ENCODE assay signal across 10 cellular contexts in the genomic region with DNA sequence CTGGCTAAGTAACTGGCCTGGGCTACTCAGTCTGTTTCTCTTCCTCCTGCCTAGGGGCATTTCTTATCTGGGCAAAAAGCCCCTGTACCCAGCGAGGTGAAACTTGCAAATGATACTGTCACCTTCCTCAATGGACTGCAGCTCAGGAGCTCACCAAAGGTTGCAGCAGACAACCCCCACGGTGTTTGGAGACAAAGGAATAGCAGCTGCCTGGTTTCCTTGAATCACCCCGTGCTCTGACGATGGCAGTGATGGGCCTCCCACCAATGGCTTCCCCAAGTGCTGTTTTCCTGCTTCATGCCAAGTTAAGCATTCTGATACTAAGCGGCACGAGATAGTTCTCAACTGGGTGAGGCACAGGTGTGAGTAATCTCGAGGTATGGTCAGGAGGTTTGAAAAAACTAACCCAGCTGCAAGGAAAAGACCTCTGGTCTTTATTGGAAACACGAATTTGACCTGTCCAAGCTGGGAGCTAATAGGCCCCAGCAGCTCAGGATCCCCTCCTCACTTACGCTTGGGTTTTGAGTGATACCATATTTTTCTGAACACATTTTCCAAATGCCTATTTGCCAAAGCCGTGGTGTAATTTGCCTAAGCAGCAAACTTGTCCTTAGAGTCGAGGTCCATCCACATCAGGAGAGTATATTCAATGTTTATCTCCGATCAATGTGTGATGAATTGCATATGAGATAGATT.
A peak's percentile ranks its signal among the peaks of the same experiment; 100 is the strongest.
DNase-seq lines count a peak whose midpoint lies in the region; ATAC-seq and TF ChIP-seq lines count a peak whose summit lies in the region.
"Had no signal": no experiment of that assay in that cellular context is flagged by ENCODE, and none has a peak within 500 bp of the region (broad histone marks: within the 10 kb centered on the region; RNA-seq: fewer than 3 reads in every experiment).

No MANE protein-coding gene starts in this region.

- ATAC-seq in GM18907 (IDR thresholded peaks at IDR 0.05; ENCODE audit: unreplicated experiment) (peak; percentile 56), HG03571 (IDR thresholded peaks at IDR 0.05; ENCODE audit: unreplicated experiment) (peak; percentile 39), upper lobe of left lung (ENCODE audit: low FRiP score in 2 of 2) (no peak)
- ATAC-seq in activated CD8-positive, alpha-beta T cell treated with anti-CD3 and anti-CD28 coated beads for 36 hours = no peak

- no peak for TF ChIP-seq CTCF in coronary artery (IDR thresholded peaks at IDR 0.05)
- no peak for TF ChIP-seq CTCF in activated CD8-positive, alpha-beta T cell treated with anti-CD3 and anti-CD28 coated beads for 36 hours (IDR thresholded peaks at IDR 0.05)
- no peak for TF ChIP-seq CTCF in upper lobe of left lung (IDR thresholded peaks at IDR 0.05)

- 84 to 86% methylated on average over 10 to 12 of the region's 12 CpGs for WGBS in upper lobe of left lung, 2 donors

- CTCF ChIA-PET in activated CD8-positive, alpha-beta T cell treated with anti-CD3 and anti-CD28 coated beads for 36 hours (lab: Charles Lee) = interaction anchor here (0.9 to 9.9 kb wide), 4 partner anchors 26 to 372 kb away, joined by 3 to 65 read pairs (median 4); no protein-coding TSS in a partner anchor

- H3K27ac ChIP-seq in coronary artery (no peak overlapping the region), upper lobe of left lung (peak overlapping the region in 1 of 4 donors; percentile 7)

- peak; percentile 29 for DNase-seq in coronary artery (ENCODE audit: low spot score)
- DNase-seq in renal cortical epithelial cell (ENCODE audit: low read depth) = peak; percentile 72
- no peak for DNase-seq in KBM-7
- no peak for DNase-seq in activated CD8-positive, alpha-beta T cell treated with anti-CD3 and anti-CD28 coated beads for 36 hours
- DNase-seq in upper lobe of left lung = no peak
- DNase-seq in NCI-H2081 treated with DMSO at 0.1 percent for 48 hours (lab: John Stamatoyannopoulos, UW) = no peak

- intact Hi-C loops in activated CD8-positive, alpha-beta T cell treated with anti-CD3 and anti-CD28 coated beads for 36 hours (cut with micrococcal nuclease) = loop anchor here (10.0 kb wide), 1 partner anchor 527 kb away; no protein-coding TSS in a partner anchor

- in situ Hi-C loops in KBM-7 (cut with MboI; ENCODE audit: low pct_unique_long_range_greater_than_20kb, low sequenced_read_pairs) = no loop called here

- H3K36me3 ChIP-seq in upper lobe of left lung = no peaks in the 10 kb centered on the region

- H3K9me3 ChIP-seq in upper lobe of left lung = no peaks in the 10 kb centered on the region

- H3K4me1 ChIP-seq in upper lobe of left lung = peaks cover 11 to 28% (median 17%) of the 10 kb centered on the region in 4 donors

- H3K4me3 Mint-ChIP-seq in activated CD8-positive, alpha-beta T cell treated with anti-CD3 and anti-CD28 coated beads for 36 hours = no peak overlapping the region
- H3K4me3 Mint-ChIP-seq: central memory CD8-positive, alpha-beta T cell had no signal

- no peaks in the 10 kb centered on the region for H3K36me3 Mint-ChIP-seq in activated CD8-positive, alpha-beta T cell treated with anti-CD3 and anti-CD28 coated beads for 36 hours (ENCODE audit: low read depth)

- H3K27me3 Mint-ChIP-seq in activated CD8-positive, alpha-beta T cell treated with anti-CD3 and anti-CD28 coated beads for 36 hours = no peaks in the 10 kb centered on the region
- H3K27me3 Mint-ChIP-seq: central memory CD8-positive, alpha-beta T cell had no signal

- TF ChIP-seq EP300 in upper lobe of left lung (IDR thresholded peaks at IDR 0.05) = no peak

- no peaks in the 10 kb centered on the region for H3K9me3 Mint-ChIP-seq in activated CD8-positive, alpha-beta T cell treated with anti-CD3 and anti-CD28 coated beads for 36 hours
- H3K9me3 Mint-ChIP-seq: central memory CD8-positive, alpha-beta T cell had no signal

- no peak overlapping the region for H3K27ac Mint-ChIP-seq in activated CD8-positive, alpha-beta T cell treated with anti-CD3 and anti-CD28 coated beads for 36 hours

- POLR2A ChIA-PET in activated CD8-positive, alpha-beta T cell treated with anti-CD3 and anti-CD28 coated beads for 36 hours (lab: Charles Lee) = no interaction called here

- no peaks in the 10 kb centered on the region for H3K27me3 ChIP-seq in upper lobe of left lung

- H3K4me3 ChIP-seq in coronary artery (no peak overlapping the region), upper lobe of left lung (no peak overlapping the region)
- H3K4me3 ChIP-seq: lung had no signal

- TF ChIP-seq POLR2A in upper lobe of left lung (IDR thresholded peaks at IDR 0.05) = no peak

- H3K4me1 Mint-ChIP-seq in activated CD8-positive, alpha-beta T cell treated with anti-CD3 and anti-CD28 coated beads for 36 hours (ENCODE audit: low read depth) = peaks cover 31% of the 10 kb centered on the region

Comparison
In these comparisons a context has a peak if more than half of its experiments do, and no peak if none do; other contexts are left out.
1. ATAC-seq: peak in GM18907 (single experiment) and HG03571 (single experiment); none in activated CD8-positive, alpha-beta T cell treated with anti-CD3 and anti-CD28 coated beads for 36 hours (single experiment) and upper lobe of left lung (0 of 2).
2. DNase-seq: peak in coronary artery (single experiment) and renal cortical epithelial cell (single experiment); none in KBM-7 (single experiment), activated CD8-positive, alpha-beta T cell treated with anti-CD3 and anti-CD28 coated beads for 36 hours (single experiment), upper lobe of left lung (0 of 2) and NCI-H2081 treated with DMSO at 0.1 percent for 48 hours (single experiment).